10 cellular contexts compared by ENCODE assay signal in the genomic region with DNA sequence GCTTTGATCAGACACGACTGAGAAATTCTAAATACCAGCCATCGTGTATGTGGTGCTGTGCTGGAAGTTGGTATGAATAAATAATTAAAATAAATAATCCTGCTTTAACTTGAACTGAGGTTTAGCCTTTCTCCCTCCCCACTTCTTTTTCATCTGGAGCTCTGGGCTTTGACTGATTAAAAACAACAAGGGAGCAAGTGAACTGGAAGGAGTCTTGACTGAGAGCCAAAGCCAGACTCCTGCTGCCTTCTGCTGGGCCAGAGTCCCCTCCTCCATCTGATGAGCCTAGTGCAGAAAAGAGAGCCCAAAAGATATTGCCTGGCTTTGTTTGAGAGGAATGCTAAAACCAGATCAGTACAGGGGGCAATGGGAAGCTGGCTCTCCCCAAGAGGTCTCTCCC.
DNase-seq lines count a peak whose midpoint lies in the region; ATAC-seq and TF ChIP-seq lines count a peak whose summit lies in the region.
"Had no signal": no experiment of that assay in that cellular context is flagged by ENCODE, and none has a peak within 500 bp of the region (broad histone marks: within the 10 kb centered on the region; RNA-seq: fewer than 3 reads in every experiment).

No MANE protein-coding gene starts in this region.

- POLR2A ChIA-PET in activated CD8-positive, alpha-beta T cell treated with anti-CD3 and anti-CD28 coated beads, Interleukin-2, amount 10 ng/mL, durations not matched to agents 7 days and 5 days (lab: Charles Lee) = no interaction called here

- H3K9me3 Mint-ChIP-seq in activated CD8-positive, alpha-beta T cell treated with anti-CD3 and anti-CD28 coated beads, Interleukin-2, amount 10 ng/mL, durations not matched to agents 7 days and 5 days (ENCODE audit: insufficient read depth) = no peaks in the 10 kb centered on the region
- no peaks in the 10 kb centered on the region for H3K9me3 Mint-ChIP-seq in activated naive CD8-positive, alpha-beta T cell treated with anti-CD3 and anti-CD28 coated beads, Interleukin-2, amount 50 U/mL, for 24 hours

- H3K4me1 Mint-ChIP-seq in activated CD8-positive, alpha-beta T cell treated with anti-CD3 and anti-CD28 coated beads, Interleukin-2, amount 10 ng/mL, durations not matched to agents 7 days and 5 days (ENCODE audit: low read depth) = peaks cover 24% of the 10 kb centered on the region
- H3K4me1 Mint-ChIP-seq in activated naive CD8-positive, alpha-beta T cell treated with anti-CD3 and anti-CD28 coated beads, Interleukin-2, amount 50 U/mL, for 24 hours = peaks cover 10% of the 10 kb centered on the region

- CTCF ChIA-PET in activated CD8-positive, alpha-beta T cell treated with anti-CD3 and anti-CD28 coated beads, Interleukin-2, amount 10 ng/mL, durations not matched to agents 7 days and 5 days (lab: Charles Lee) = interaction anchor here (1.1 to 1.3 kb wide), 2 partner anchors 67 to 388 kb away, joined by 3 read pairs; no protein-coding TSS in a partner anchor

- no peaks in the 10 kb centered on the region for H3K36me3 Mint-ChIP-seq in activated CD8-positive, alpha-beta T cell treated with anti-CD3 and anti-CD28 coated beads, Interleukin-2, amount 10 ng/mL, durations not matched to agents 7 days and 5 days (ENCODE audit: low read depth)
- no peaks in the 10 kb centered on the region for H3K36me3 Mint-ChIP-seq in activated naive CD8-positive, alpha-beta T cell treated with anti-CD3 and anti-CD28 coated beads, Interleukin-2, amount 50 U/mL, for 24 hours (ENCODE audit: low read depth)

- intact Hi-C loops in left lung (cut with DNase I) = no loop called here
- intact Hi-C loops in ascending aorta (cut with DNase I) = no loop called here

- no peaks in the 10 kb centered on the region for H3K27me3 ChIP-seq in left lung
- no peaks in the 10 kb centered on the region for H3K27me3 ChIP-seq in ascending aorta

- H3K9me3 ChIP-seq in left lung (no peaks in the 10 kb centered on the region), ascending aorta (no peaks in the 10 kb centered on the region)

- no peaks in the 10 kb centered on the region for H3K36me3 ChIP-seq in left lung
- no peaks in the 10 kb centered on the region for H3K36me3 ChIP-seq in ascending aorta

- peaks cover 2% of the 10 kb centered on the region for H3K27me3 Mint-ChIP-seq in activated CD8-positive, alpha-beta T cell treated with anti-CD3 and anti-CD28 coated beads, Interleukin-2, amount 10 ng/mL, durations not matched to agents 7 days and 5 days (ENCODE audit: low read depth)
- peaks cover 1% of the 10 kb centered on the region for H3K27me3 Mint-ChIP-seq in activated naive CD8-positive, alpha-beta T cell treated with anti-CD3 and anti-CD28 coated beads, Interleukin-2, amount 50 U/mL, for 24 hours

- TF ChIP-seq CTCF in left lung (IDR thresholded peaks at IDR 0.05) (no peak), ascending aorta (IDR thresholded peaks at IDR 0.05) (no peak)

- ATAC-seq in GM19463 (IDR thresholded peaks at IDR 0.05; ENCODE audit: unreplicated experiment) (peak; percentile 3), HG03159 (IDR thresholded peaks at IDR 0.05; ENCODE audit: unreplicated experiment) (peak; percentile 6), left lung (no peak)
- ATAC-seq in activated CD8-positive, alpha-beta T cell treated with anti-CD3 and anti-CD28 coated beads, Interleukin-2, amount 10 ng/mL, durations not matched to agents 7 days and 5 days = no peak
- no peak for ATAC-seq in activated naive CD8-positive, alpha-beta T cell treated with anti-CD3 and anti-CD28 coated beads, Interleukin-2, amount 50 U/mL, for 24 hours
- ATAC-seq: esophagus mucosa had no signal

- H3K4me1 ChIP-seq in left lung (no peaks in the 10 kb centered on the region), ascending aorta (no peaks in the 10 kb centered on the region)

- no peak overlapping the region for H3K27ac ChIP-seq in left lung
- no peak overlapping the region for H3K27ac ChIP-seq in ascending aorta

- peak; percentile 38 for DNase-seq in cerebellum (ENCODE audit: low spot score)
- DNase-seq in smooth muscle cell of the brain vasculature (ENCODE audit: low read depth, low spot score) = peak; percentile 40
- DNase-seq in activated CD8-positive, alpha-beta T cell treated with anti-CD3 and anti-CD28 coated beads, Interleukin-2, amount 10 ng/mL, durations not matched to agents 7 days and 5 days = no peak
- no peak for DNase-seq in activated naive CD8-positive, alpha-beta T cell treated with anti-CD3 and anti-CD28 coated beads, Interleukin-2, amount 50 U/mL, for 24 hours
- no peak for DNase-seq in left lung
- no peak for DNase-seq in ascending aorta (ENCODE audit: low spot score in 2 of 2)
- DNase-seq: NCI-H2081 treated with DMSO at 0.1 percent for 48 hours had no signal

- no peak overlapping the region for H3K27ac Mint-ChIP-seq in activated CD8-positive, alpha-beta T cell treated with anti-CD3 and anti-CD28 coated beads, Interleukin-2, amount 10 ng/mL, durations not matched to agents 7 days and 5 days
- no peak overlapping the region for H3K27ac Mint-ChIP-seq in activated naive CD8-positive, alpha-beta T cell treated with anti-CD3 and anti-CD28 coated beads, Interleukin-2, amount 50 U/mL, for 24 hours

- H3K4me3 ChIP-seq in left lung (no peak overlapping the region), ascending aorta (no peak overlapping the region)

- H3K4me3 Mint-ChIP-seq in activated CD8-positive, alpha-beta T cell treated with anti-CD3 and anti-CD28 coated beads, Interleukin-2, amount 10 ng/mL, durations not matched to agents 7 days and 5 days = no peak overlapping the region
- no peak overlapping the region for H3K4me3 Mint-ChIP-seq in activated naive CD8-positive, alpha-beta T cell treated with anti-CD3 and anti-CD28 coated beads, Interleukin-2, amount 50 U/mL, for 24 hours

Comparison
In these comparisons a context has a peak if more than half of its experiments do, and no peak if none do; other contexts are left out.
1. ATAC-seq: peak in GM19463 (single experiment) and HG03159 (single experiment); none in activated CD8-positive, alpha-beta T cell treated with anti-CD3 and anti-CD28 coated beads, Interleukin-2, amount 10 ng/mL, durations not matched to agents 7 days and 5 days (single experiment), activated naive CD8-positive, alpha-beta T cell treated with anti-CD3 and anti-CD28 coated beads, Interleukin-2, amount 50 U/mL, for 24 hours (single experiment) and left lung (single experiment).
2. DNase-seq: peak in cerebellum (single experiment) and smooth muscle cell of the brain vasculature (single experiment); none in activated CD8-positive, alpha-beta T cell treated with anti-CD3 and anti-CD28 coated beads, Interleukin-2, amount 10 ng/mL, durations not matched to agents 7 days and 5 days (single experiment), activated naive CD8-positive, alpha-beta T cell treated with anti-CD3 and anti-CD28 coated beads, Interleukin-2, amount 50 U/mL, for 24 hours (single experiment), left lung (0 of 2) and ascending aorta (0 of 2).